Comparison of ENCODE assay signal across 1 cellular context in the genomic region with DNA sequence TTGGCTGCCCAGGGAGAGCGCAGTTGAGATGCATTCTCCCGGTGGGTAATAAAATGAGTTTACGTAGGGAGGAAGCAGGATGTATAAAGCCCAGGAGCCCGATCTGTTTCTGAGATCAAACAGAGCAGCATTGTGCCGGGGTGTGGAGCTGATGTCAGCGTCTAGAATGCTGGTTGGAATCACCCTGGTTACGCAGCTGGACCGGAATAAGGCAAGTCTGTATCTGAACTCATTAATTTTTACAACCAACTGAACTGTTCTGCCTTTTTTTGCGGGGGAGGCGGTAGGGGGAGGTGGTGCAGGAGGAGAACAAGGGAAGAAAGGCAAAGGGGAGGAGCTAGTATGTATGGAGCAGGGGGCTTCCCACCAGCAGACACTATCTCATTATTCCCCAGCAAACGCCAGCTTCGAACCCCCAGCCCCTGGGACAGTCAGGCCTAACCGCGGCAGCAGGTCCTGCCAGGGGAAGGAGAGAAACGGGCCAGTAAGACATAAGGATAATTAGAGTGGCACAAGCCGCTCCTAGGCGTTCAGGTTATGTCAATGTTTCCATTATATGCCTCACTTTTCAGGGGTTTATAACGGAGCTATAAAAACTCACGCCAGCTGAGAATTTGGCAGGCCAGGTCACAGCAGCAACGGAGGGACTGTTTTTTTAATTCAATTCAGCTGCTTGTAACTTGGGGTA.
TF ChIP-seq lines count a peak whose summit lies in the region.

No MANE protein-coding gene starts in this region.

TF ChIP-seq in HEK293, 187 proteins besides CTCF, POLR2A, EP300 and RAD21 (continued from another document and continues in another):
- TF ChIP-seq, protein P1, sequence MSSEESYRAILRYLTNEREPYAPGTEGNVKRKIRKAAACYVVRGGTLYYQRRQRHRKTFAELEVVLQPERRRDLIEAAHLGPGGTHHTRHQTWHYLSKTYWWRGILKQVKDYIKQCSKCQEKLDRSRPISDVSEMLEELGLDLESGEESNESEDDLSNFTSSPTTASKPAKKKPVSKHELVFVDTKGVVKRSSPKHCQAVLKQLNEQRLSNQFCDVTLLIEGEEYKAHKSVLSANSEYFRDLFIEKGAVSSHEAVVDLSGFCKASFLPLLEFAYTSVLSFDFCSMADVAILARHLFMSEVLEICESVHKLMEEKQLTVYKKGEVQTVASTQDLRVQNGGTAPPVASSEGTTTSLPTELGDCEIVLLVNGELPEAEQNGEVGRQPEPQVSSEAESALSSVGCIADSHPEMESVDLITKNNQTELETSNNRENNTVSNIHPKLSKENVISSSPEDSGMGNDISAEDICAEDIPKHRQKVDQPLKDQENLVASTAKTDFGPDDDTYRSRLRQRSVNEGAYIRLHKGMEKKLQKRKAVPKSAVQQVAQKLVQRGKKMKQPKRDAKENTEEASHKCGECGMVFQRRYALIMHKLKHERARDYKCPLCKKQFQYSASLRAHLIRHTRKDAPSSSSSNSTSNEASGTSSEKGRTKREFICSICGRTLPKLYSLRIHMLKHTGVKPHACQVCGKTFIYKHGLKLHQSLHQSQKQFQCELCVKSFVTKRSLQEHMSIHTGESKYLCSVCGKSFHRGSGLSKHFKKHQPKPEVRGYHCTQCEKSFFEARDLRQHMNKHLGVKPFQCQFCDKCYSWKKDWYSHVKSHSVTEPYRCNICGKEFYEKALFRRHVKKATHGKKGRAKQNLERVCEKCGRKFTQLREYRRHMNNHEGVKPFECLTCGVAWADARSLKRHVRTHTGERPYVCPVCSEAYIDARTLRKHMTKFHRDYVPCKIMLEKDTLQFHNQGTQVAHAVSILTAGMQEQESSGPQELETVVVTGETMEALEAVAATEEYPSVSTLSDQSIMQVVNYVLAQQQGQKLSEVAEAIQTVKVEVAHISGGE (tag by site-specific recombination; conservative IDR thresholded peaks at IDR 0.05; ENCODE audit: low read depth): no peak
- TF ChIP-seq ZNF423 (tag by site-specific recombination; IDR thresholded peaks at IDR 0.05) (no peak), ZNF274 (IDR thresholded peaks at IDR 0.05; ENCODE audit: low read length) (no peak), ZNF274 (tag by site-specific recombination; IDR thresholded peaks at IDR 0.05; ENCODE audit: borderline replicate concordance) (no peak), ZNF610 (tag by site-specific recombination; IDR thresholded peaks at IDR 0.05; ENCODE audit: borderline replicate concordance) (0 out of 2 replicates have a peak, but pooled peaks have one; percentile 36), ZNF544 (tag by site-specific recombination; IDR thresholded peaks at IDR 0.05) (no peak), GFI1B (tag by site-specific recombination; IDR thresholded peaks at IDR 0.05) (no peak), ZNF514 (tag by site-specific recombination; IDR thresholded peaks at IDR 0.05) (no peak), ZNF10 (tag by site-specific recombination; IDR thresholded peaks at IDR 0.05) (no peak), WT1 (tag by site-specific recombination; IDR thresholded peaks at IDR 0.05) (peak; percentile 84), ZNF354C (tag by site-specific recombination; IDR thresholded peaks at IDR 0.05; ENCODE audit: borderline replicate concordance, low read depth) (no peak), ZNF776 (tag by site-specific recombination; IDR thresholded peaks at IDR 0.05; ENCODE audit: borderline replicate concordance) (no peak), SETDB1 (IDR thresholded peaks at IDR 0.05; ENCODE audit: insufficient read length, low read length) (no peak), HOXA7 (CRISPR knock-in tag; IDR thresholded peaks at IDR 0.05; ENCODE audit: borderline replicate concordance) (no peak), ZNF561 (tag by site-specific recombination; IDR thresholded peaks at IDR 0.05; ENCODE audit: borderline replicate concordance) (0 out of 2 replicates have a peak, but pooled peaks have one; percentile 33), ZNF48 (tag by site-specific recombination; IDR thresholded peaks at IDR 0.05) (no peak), ZNF157 (tag by site-specific recombination; IDR thresholded peaks at IDR 0.05) (no peak), KLF9 (tag by site-specific recombination; IDR thresholded peaks at IDR 0.05; ENCODE audit: low read depth) (no peak), ZNF366 (tag by site-specific recombination; conservative IDR thresholded peaks at IDR 0.05) (0 out of 2 replicates have a peak, but pooled peaks have one; percentile 54), ZNF548 (tag by site-specific recombination; IDR thresholded peaks at IDR 0.05) (no peak)
- TF ChIP-seq, protein P2, sequence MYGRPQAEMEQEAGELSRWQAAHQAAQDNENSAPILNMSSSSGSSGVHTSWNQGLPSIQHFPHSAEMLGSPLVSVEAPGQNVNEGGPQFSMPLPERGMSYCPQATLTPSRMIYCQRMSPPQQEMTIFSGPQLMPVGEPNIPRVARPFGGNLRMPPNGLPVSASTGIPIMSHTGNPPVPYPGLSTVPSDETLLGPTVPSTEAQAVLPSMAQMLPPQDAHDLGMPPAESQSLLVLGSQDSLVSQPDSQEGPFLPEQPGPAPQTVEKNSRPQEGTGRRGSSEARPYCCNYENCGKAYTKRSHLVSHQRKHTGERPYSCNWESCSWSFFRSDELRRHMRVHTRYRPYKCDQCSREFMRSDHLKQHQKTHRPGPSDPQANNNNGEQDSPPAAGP (tag by site-specific recombination; IDR thresholded peaks at IDR 0.05): peak; percentile 86
- TF ChIP-seq, protein P3, sequence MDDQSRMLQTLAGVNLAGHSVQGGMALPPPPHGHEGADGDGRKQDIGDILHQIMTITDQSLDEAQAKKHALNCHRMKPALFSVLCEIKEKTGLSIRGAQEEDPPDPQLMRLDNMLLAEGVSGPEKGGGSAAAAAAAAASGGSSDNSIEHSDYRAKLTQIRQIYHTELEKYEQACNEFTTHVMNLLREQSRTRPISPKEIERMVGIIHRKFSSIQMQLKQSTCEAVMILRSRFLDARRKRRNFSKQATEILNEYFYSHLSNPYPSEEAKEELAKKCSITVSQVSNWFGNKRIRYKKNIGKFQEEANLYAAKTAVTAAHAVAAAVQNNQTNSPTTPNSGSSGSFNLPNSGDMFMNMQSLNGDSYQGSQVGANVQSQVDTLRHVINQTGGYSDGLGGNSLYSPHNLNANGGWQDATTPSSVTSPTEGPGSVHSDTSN (CRISPR knock-in tag; IDR thresholded peaks at IDR 0.05): no peak
- TF ChIP-seq, protein P4, sequence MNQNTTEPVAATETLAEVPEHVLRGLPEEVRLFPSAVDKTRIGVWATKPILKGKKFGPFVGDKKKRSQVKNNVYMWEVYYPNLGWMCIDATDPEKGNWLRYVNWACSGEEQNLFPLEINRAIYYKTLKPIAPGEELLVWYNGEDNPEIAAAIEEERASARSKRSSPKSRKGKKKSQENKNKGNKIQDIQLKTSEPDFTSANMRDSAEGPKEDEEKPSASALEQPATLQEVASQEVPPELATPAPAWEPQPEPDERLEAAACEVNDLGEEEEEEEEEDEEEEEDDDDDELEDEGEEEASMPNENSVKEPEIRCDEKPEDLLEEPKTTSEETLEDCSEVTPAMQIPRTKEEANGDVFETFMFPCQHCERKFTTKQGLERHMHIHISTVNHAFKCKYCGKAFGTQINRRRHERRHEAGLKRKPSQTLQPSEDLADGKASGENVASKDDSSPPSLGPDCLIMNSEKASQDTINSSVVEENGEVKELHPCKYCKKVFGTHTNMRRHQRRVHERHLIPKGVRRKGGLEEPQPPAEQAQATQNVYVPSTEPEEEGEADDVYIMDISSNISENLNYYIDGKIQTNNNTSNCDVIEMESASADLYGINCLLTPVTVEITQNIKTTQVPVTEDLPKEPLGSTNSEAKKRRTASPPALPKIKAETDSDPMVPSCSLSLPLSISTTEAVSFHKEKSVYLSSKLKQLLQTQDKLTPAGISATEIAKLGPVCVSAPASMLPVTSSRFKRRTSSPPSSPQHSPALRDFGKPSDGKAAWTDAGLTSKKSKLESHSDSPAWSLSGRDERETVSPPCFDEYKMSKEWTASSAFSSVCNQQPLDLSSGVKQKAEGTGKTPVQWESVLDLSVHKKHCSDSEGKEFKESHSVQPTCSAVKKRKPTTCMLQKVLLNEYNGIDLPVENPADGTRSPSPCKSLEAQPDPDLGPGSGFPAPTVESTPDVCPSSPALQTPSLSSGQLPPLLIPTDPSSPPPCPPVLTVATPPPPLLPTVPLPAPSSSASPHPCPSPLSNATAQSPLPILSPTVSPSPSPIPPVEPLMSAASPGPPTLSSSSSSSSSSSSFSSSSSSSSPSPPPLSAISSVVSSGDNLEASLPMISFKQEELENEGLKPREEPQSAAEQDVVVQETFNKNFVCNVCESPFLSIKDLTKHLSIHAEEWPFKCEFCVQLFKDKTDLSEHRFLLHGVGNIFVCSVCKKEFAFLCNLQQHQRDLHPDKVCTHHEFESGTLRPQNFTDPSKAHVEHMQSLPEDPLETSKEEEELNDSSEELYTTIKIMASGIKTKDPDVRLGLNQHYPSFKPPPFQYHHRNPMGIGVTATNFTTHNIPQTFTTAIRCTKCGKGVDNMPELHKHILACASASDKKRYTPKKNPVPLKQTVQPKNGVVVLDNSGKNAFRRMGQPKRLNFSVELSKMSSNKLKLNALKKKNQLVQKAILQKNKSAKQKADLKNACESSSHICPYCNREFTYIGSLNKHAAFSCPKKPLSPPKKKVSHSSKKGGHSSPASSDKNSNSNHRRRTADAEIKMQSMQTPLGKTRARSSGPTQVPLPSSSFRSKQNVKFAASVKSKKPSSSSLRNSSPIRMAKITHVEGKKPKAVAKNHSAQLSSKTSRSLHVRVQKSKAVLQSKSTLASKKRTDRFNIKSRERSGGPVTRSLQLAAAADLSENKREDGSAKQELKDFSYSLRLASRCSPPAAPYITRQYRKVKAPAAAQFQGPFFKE (tag by site-specific recombination; IDR thresholded peaks at IDR 0.05; ENCODE audit: borderline replicate concordance): no peak
- TF ChIP-seq, protein P5, sequence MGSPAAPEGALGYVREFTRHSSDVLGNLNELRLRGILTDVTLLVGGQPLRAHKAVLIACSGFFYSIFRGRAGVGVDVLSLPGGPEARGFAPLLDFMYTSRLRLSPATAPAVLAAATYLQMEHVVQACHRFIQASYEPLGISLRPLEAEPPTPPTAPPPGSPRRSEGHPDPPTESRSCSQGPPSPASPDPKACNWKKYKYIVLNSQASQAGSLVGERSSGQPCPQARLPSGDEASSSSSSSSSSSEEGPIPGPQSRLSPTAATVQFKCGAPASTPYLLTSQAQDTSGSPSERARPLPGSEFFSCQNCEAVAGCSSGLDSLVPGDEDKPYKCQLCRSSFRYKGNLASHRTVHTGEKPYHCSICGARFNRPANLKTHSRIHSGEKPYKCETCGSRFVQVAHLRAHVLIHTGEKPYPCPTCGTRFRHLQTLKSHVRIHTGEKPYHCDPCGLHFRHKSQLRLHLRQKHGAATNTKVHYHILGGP (tag by site-specific recombination; IDR thresholded peaks at IDR 0.05): no peak
- TF ChIP-seq, protein P6, sequence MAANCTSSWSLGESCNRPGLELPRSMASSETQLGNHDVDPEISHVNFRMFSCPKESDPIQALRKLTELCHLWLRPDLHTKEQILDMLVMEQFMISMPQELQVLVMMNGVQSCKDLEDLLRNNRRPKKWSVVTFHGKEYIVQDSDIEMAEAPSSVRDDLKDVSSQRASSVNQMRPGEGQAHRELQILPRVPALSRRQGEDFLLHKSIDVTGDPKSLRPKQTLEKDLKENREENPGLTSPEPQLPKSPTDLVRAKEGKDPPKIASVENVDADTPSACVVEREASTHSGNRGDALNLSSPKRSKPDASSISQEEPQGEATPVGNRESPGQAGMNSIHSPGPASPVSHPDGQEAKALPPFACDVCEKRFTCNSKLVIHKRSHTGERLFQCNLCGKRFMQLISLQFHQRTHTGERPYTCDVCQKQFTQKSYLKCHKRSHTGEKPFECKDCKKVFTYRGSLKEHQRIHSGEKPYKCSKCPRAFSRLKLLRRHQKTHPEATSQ (tag by site-specific recombination; IDR thresholded peaks at IDR 0.05): no peak
- TF ChIP-seq, protein P7, sequence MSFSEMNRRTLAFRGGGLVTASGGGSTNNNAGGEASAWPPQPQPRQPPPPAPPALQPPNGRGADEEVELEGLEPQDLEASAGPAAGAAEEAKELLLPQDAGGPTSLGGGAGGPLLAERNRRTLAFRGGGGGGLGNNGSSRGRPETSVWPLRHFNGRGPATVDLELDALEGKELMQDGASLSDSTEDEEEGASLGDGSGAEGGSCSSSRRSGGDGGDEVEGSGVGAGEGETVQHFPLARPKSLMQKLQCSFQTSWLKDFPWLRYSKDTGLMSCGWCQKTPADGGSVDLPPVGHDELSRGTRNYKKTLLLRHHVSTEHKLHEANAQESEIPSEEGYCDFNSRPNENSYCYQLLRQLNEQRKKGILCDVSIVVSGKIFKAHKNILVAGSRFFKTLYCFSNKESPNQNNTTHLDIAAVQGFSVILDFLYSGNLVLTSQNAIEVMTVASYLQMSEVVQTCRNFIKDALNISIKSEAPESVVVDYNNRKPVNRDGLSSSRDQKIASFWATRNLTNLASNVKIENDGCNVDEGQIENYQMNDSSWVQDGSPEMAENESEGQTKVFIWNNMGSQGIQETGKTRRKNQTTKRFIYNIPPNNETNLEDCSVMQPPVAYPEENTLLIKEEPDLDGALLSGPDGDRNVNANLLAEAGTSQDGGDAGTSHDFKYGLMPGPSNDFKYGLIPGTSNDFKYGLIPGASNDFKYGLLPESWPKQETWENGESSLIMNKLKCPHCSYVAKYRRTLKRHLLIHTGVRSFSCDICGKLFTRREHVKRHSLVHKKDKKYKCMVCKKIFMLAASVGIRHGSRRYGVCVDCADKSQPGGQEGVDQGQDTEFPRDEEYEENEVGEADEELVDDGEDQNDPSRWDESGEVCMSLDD (tag by site-specific recombination; IDR thresholded peaks at IDR 0.05): no peak
- TF ChIP-seq, protein P8, sequence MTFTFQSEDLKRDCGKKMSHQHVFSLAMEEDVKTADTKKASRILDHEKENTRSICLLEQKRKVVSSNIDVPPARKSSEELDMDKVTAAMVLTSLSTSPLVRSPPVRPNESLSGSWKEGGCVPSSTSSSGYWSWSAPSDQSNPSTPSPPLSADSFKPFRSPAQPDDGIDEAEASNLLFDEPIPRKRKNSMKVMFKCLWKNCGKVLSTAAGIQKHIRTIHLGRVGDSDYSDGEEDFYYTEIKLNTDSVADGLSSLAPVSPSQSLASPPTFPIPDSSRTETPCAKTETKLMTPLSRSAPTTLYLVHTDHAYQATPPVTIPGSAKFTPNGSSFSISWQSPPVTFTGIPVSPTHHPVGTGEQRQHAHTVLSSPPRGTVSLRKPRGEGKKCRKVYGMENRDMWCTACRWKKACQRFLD (tag by site-specific recombination; IDR thresholded peaks at IDR 0.05): no peak
